In the genomic region with DNA sequence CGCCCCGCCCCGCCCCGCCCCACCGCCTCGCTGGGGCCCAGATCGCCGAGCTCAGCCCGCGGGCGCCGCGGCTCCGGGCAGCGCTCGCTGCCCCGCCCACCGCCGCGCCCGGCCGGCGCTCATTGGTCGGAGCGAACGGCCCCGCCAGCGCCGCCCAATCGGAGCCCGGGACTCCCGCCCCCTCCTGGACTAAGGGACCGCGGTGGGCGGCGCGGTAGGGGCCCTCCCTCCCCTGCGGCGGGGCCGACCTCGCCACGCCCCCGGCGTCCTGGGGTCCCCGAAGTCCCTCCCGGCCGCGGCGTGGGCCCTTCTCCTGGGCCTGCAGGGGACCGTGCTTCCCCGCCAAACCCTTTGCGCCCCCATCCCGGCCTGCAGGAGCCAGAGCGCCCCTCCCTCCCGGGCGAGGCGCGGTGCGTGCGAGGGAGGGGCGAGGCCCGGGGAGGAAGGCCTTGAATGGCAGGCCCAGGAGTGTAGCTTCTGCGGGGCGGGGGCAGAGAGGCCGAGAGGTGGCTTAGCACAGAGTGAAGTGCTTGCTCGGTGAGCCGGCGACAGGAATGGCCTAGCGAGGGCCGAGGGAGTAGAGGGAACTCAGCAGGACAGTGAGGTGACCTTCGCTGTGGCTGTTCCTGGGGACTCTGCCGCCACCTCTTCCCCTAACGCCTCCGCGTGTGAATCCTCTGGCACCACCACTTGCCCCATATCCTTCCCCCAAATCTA, we compare ENCODE assay signal across 8 cellular contexts. TPM values are rescaled to one million over a fixed set of nuclear protein-coding genes. Genes with fewer than 3 reads are reported as not detected.
DNase-seq lines count a peak whose midpoint lies in the region; ATAC-seq and TF ChIP-seq lines count a peak whose summit lies in the region.

TSS of gene CAMKK1 (minus strand) at position 51 of the 717 bp plus-strand sequence. CDS start 7,366 bp downstream, outside the sequence.

- no peaks in the 10 kb centered on the region for H3K36me3 ChIP-seq in CD8-positive, alpha-beta T cell (ENCODE audit: insufficient read depth, low read length)

- H3K4me3 Mint-ChIP-seq in CD8-positive, alpha-beta T cell, result peak within 1 kb of the TSS; percentile 86
- peak within 1 kb of the TSS; percentile 87 for H3K4me3 Mint-ChIP-seq in endothelial cell (ENCODE audit: unreplicated experiment)

- POLR2A ChIA-PET in CD8-positive, alpha-beta T cell (lab: Charles Lee), result interaction anchor here (1.0 to 1.2 kb wide), 3 partner anchors 47 to 1078 kb away, joined by 3 to 6 read pairs (median 3); partner anchors contain the start of genes ATP2A3 and NCBP3

- H3K27me3 ChIP-seq in CD8-positive, alpha-beta T cell (ENCODE audit: insufficient read depth, low read length), result no peaks in the 10 kb centered on the region

- ATAC-seq in CD8-positive, alpha-beta T cell, result peak; percentile 69
- ATAC-seq in GM19438 (IDR thresholded peaks at IDR 0.05; ENCODE audit: low read depth, unreplicated experiment) (peak; percentile 88), HG03558 (IDR thresholded peaks at IDR 0.05; ENCODE audit: extremely low read depth, unreplicated experiment) (peak; percentile 57)

- no peaks in the 10 kb centered on the region for H3K9me3 ChIP-seq in CD8-positive, alpha-beta T cell (ENCODE audit: low read length)

- no peaks in the 10 kb centered on the region for H3K9me3 Mint-ChIP-seq in CD8-positive, alpha-beta T cell
- no peaks in the 10 kb centered on the region for H3K9me3 Mint-ChIP-seq in endothelial cell (ENCODE audit: unreplicated experiment)

- peaks cover 18% of the 10 kb centered on the region for H3K4me1 ChIP-seq in CD8-positive, alpha-beta T cell (ENCODE audit: insufficient read depth, low read length)

- CTCF ChIA-PET in CD8-positive, alpha-beta T cell (lab: Charles Lee), result interaction anchor here (1.4 to 1.8 kb wide), 3 partner anchors 11 to 21 kb away, joined by 3 to 8 read pairs (median 3); no protein-coding TSS in a partner anchor

- TF ChIP-seq CTCF in CD8-positive, alpha-beta T cell (IDR thresholded peaks at IDR 0.05), result no peak
- no peak for TF ChIP-seq CTCF in endothelial cell (IDR thresholded peaks at IDR 0.05; ENCODE audit: unreplicated experiment)

- no peaks in the 10 kb centered on the region for H3K36me3 Mint-ChIP-seq in CD8-positive, alpha-beta T cell
- H3K36me3 Mint-ChIP-seq in endothelial cell (ENCODE audit: low read depth, unreplicated experiment), result peaks cover 11% of the 10 kb centered on the region

- DNase-seq in CD8-positive, alpha-beta T cell, result peak; percentile 70 to 92 (median 84)
- DNase-seq in NOMO-1 treated with dmso at 0.1 percent for 144 hours (lab: John Stamatoyannopoulos, UW; ENCODE audit: unreplicated experiment), result peak; percentile 89
- peak; percentile 52 for DNase-seq in activated CD8-positive, alpha-beta memory T cell treated with anti-CD3 and anti-CD28 coated beads, Interleukin-2, amount 50 U/mL, for 24 hours (ENCODE audit: extremely low read depth)
- DNase-seq in endothelial cell (ENCODE audit: low spot score), result peak; percentile 89
- DNase-seq in middle frontal gyrus (ENCODE audit: extremely low spot score, low spot score), result peak; percentile 76
- peak; percentile 75 to 80 for DNase-seq in stimulated activated CD8-positive, alpha-beta memory T cell treated with anti-CD3 and anti-CD28 coated beads, Interleukin-2, amount 100 ng/mL, for 1 hour (ENCODE audit: low read depth in 2 of 2)

- peaks cover 20% of the 10 kb centered on the region for H3K4me1 Mint-ChIP-seq in CD8-positive, alpha-beta T cell (ENCODE audit: low read depth)
- peaks cover 30% of the 10 kb centered on the region for H3K4me1 Mint-ChIP-seq in endothelial cell (ENCODE audit: unreplicated experiment)

- H3K4me3 ChIP-seq in CD8-positive, alpha-beta T cell (ENCODE audit: low read depth, low read length), result peak within 1 kb of the TSS; percentile 79

- peak within 1 kb of the TSS; percentile 35 for H3K27ac ChIP-seq in CD8-positive, alpha-beta T cell (ENCODE audit: low read depth, low read length)

- H3K27ac Mint-ChIP-seq in CD8-positive, alpha-beta T cell, result peak within 1 kb of the TSS; percentile 88
- H3K27ac Mint-ChIP-seq in endothelial cell (ENCODE audit: unreplicated experiment), result peak within 1 kb of the TSS; percentile 74

- H3K27me3 Mint-ChIP-seq in CD8-positive, alpha-beta T cell (ENCODE audit: low read depth), result no peaks in the 10 kb centered on the region
- peaks cover 21% of the 10 kb centered on the region for H3K27me3 Mint-ChIP-seq in endothelial cell (ENCODE audit: unreplicated experiment)

- intact Hi-C loops in CD8-positive, alpha-beta T cell (cut with DNase I, micrococcal nuclease), result loop anchor here (1.0 to 5.0 kb wide), 8 partner anchors 18 to 1492 kb away; partner anchors contain the start of genes ATP2A3 (in 2 of the 2), ANKFY1 (in 1 of the 2), EMC6 (in 1 of the 2) and MNT (in 1 of the 2)

RNA-seq across cellular contexts. Expression of gene CAMKK1, which starts in this region (rescaled TPM):
- 1 to 10 TPM; 5.3 to 5.9 TPM for total RNA-seq in CD8-positive, alpha-beta T cell
- 4.1 TPM for total RNA-seq in endothelial cell (ENCODE audit: unreplicated experiment)

Comparison
In these comparisons a context has a peak if more than half of its experiments do, and no peak if none do; other contexts are left out.
1. Peak in every context shown above with its lines: DNase-seq, ATAC-seq, H3K4me3 ChIP-seq and H3K27ac ChIP-seq.